14 cellular contexts compared by ENCODE assay signal in genomic region chr14:68899033-68899603, GRCh38.
DNase-seq lines count a peak whose midpoint lies in the region; ATAC-seq, FAIRE-seq and TF ChIP-seq lines count a peak whose summit lies in the region.
"Had no signal": no experiment of that assay in that cellular context is flagged by ENCODE, and none has a peak within 500 bp of the region (broad histone marks: within the 10 kb centered on the region; RNA-seq: fewer than 3 reads in every experiment).

No MANE protein-coding gene starts in this region.

- no peak for DNase-seq in activated naive CD4-positive, alpha-beta T cell treated with anti-CD3 and anti-CD28 coated beads, Interleukin-2, amount 50 U/mL, for 16 hours
- DNase-seq in astrocyte (ENCODE audit: low read depth) (no peak), aorta (peak in 1 of 2 donors; percentile 43), nucleus accumbens (lab: John Stamatoyannopoulos, UW) (no peak), kidney glomerular epithelial cell (lab: John Stamatoyannopoulos, UW) (no peak)
- no peak for DNase-seq in naive thymus-derived CD4-positive, alpha-beta T cell
- DNase-seq in central memory CD4-positive, alpha-beta T cell = no peak
- DNase-seq: activated CD4-positive, alpha-beta T cell treated with anti-CD3 and anti-CD28 coated beads for 48 hours; erythroblast; NCI-H1930; retina had no signal

- peaks cover 92% of the 10 kb centered on the region for H3K79me2 ChIP-seq in astrocyte (ENCODE audit: insufficient read depth, low read length)

- peaks cover 99% of the 10 kb centered on the region for H4K20me1 ChIP-seq in astrocyte (ENCODE audit: insufficient read depth, low read length)

- H3K27me3 ChIP-seq in astrocyte (ENCODE audit: insufficient read depth, low read length) (no peaks in the 10 kb centered on the region), aorta (ENCODE audit: control insufficient read depth in 1 of 2, insufficient read depth in 2 of 2, low read length in 1 of 2) (no peaks in the 10 kb centered on the region)
- no peaks in the 10 kb centered on the region for H3K27me3 ChIP-seq in naive thymus-derived CD4-positive, alpha-beta T cell (ENCODE audit: control insufficient read depth in 2 of 2, insufficient read depth in 2 of 2, low read length in 2 of 2)

- H3K4me1 ChIP-seq in astrocyte (ENCODE audit: insufficient read depth, low read length) = peaks cover 22% of the 10 kb centered on the region
- H3K4me1 ChIP-seq in naive thymus-derived CD4-positive, alpha-beta T cell (ENCODE audit: control insufficient read depth in 2 of 2, insufficient read depth in 2 of 2, low read length in 2 of 2) = no peaks in the 10 kb centered on the region
- H3K4me1 ChIP-seq in aorta (ENCODE audit: control insufficient read depth in 1 of 2, insufficient read depth in 2 of 2, low read length in 2 of 2) = no peaks in the 10 kb centered on the region

- peaks cover 11% of the 10 kb centered on the region for H3K36me3 Mint-ChIP-seq in activated naive CD4-positive, alpha-beta T cell treated with anti-CD3 and anti-CD28 coated beads, Interleukin-2, amount 50 U/mL, for 24 hours
- H3K36me3 Mint-ChIP-seq in astrocyte (ENCODE audit: low read depth, unreplicated experiment) = peaks cover 57% of the 10 kb centered on the region
- peaks cover 4 to 62% (median 15%) of the 10 kb centered on the region in 5 donors for H3K36me3 Mint-ChIP-seq in naive thymus-derived CD4-positive, alpha-beta T cell

- CTCF ChIA-PET in naive thymus-derived CD4-positive, alpha-beta T cell (lab: Charles Lee) = interaction anchor here (0.5 kb wide), 1 partner anchor 205 kb away, joined by 4 read pairs; no protein-coding TSS in a partner anchor

- H3K4me3 ChIP-seq in astrocyte (ENCODE audit: insufficient read depth, low read depth, low read length) (no peak overlapping the region), aorta (ENCODE audit: low read length in 2 of 2) (no peak overlapping the region)
- H3K4me3 ChIP-seq in naive thymus-derived CD4-positive, alpha-beta T cell (ENCODE audit: low read length) = no peak overlapping the region

- H3K27ac ChIP-seq in astrocyte (ENCODE audit: low read depth, low read length) = peak overlapping the region; percentile 61
- H3K27ac ChIP-seq in naive thymus-derived CD4-positive, alpha-beta T cell (ENCODE audit: low read depth, low read length) = peak overlapping the region; percentile 27
- peak overlapping the region; percentile 25 to 62 for H3K27ac ChIP-seq in aorta (ENCODE audit: low read depth in 1 of 2, low read length in 2 of 2)
- H3K27ac ChIP-seq: KMS-11 had no signal

- peaks cover 24% of the 10 kb centered on the region for H3K4me1 Mint-ChIP-seq in activated naive CD4-positive, alpha-beta T cell treated with anti-CD3 and anti-CD28 coated beads, Interleukin-2, amount 50 U/mL, for 24 hours
- H3K4me1 Mint-ChIP-seq in astrocyte (ENCODE audit: low read depth, unreplicated experiment) = peaks cover 64% of the 10 kb centered on the region
- H3K4me1 Mint-ChIP-seq in naive thymus-derived CD4-positive, alpha-beta T cell = peaks cover 17 to 28% (median 22%) of the 10 kb centered on the region in 7 donors

- peak overlapping the region; percentile 38 for H3K9ac ChIP-seq in astrocyte (ENCODE audit: low read length)
- H3K9ac ChIP-seq: KMS-11 had no signal

- no peak overlapping the region for H3K4me2 ChIP-seq in astrocyte (ENCODE audit: low read length)
- H3K4me2 ChIP-seq: KMS-11 had no signal

- peak; percentile 63 for ATAC-seq in naive thymus-derived CD4-positive, alpha-beta T cell
- peak; percentile 1 for ATAC-seq in aorta (ENCODE audit: low FRiP score)

- no peak for FAIRE-seq in astrocyte (lab: Jason Lieb, UNC)

- H3K27me3 Mint-ChIP-seq in activated naive CD4-positive, alpha-beta T cell treated with anti-CD3 and anti-CD28 coated beads, Interleukin-2, amount 50 U/mL, for 24 hours = no peaks in the 10 kb centered on the region
- no peaks in the 10 kb centered on the region for H3K27me3 Mint-ChIP-seq in astrocyte (ENCODE audit: low read depth, unreplicated experiment)
- H3K27me3 Mint-ChIP-seq in naive thymus-derived CD4-positive, alpha-beta T cell = no peaks in the 10 kb centered on the region
- H3K27me3 Mint-ChIP-seq: type B pancreatic cell had no signal

- no peak for TF ChIP-seq CTCF in astrocyte (IDR thresholded peaks at IDR 0.05; ENCODE audit: insufficient read depth, low read depth, low read length)

- 84 to 95% methylated on average over 1 of the region's 1 CpG for WGBS in aorta, 2 donors

- peaks cover 81% of the 10 kb centered on the region for H3K36me3 ChIP-seq in astrocyte (ENCODE audit: insufficient read depth, low read length)
- H3K36me3 ChIP-seq in naive thymus-derived CD4-positive, alpha-beta T cell (ENCODE audit: control insufficient read depth in 2 of 3, insufficient read depth in 3 of 3, low read length in 3 of 3) = peaks cover 0 to 98% (median 32%) of the 10 kb centered on the region in 3 experiments
- peaks cover under 1 to 12% of the 10 kb centered on the region in 2 donors for H3K36me3 ChIP-seq in aorta (ENCODE audit: control insufficient read depth in 1 of 2, insufficient read depth in 2 of 2, low read length in 1 of 2)

- H3K9me3 ChIP-seq in astrocyte (ENCODE audit: insufficient read depth, low read depth, low read length) (no peaks in the 10 kb centered on the region), aorta (ENCODE audit: control insufficient read depth, low read length) (no peaks in the 10 kb centered on the region)
- H3K9me3 ChIP-seq in naive thymus-derived CD4-positive, alpha-beta T cell (ENCODE audit: control insufficient read depth in 2 of 3, low read length in 3 of 3) = no peaks in the 10 kb centered on the region

- intact Hi-C loops in naive thymus-derived CD4-positive, alpha-beta T cell (cut with micrococcal nuclease) = no loop called here
- intact Hi-C loops in aorta (cut with DNase I) = no loop called here

- H3K9me3 Mint-ChIP-seq in activated naive CD4-positive, alpha-beta T cell treated with anti-CD3 and anti-CD28 coated beads, Interleukin-2, amount 50 U/mL, for 24 hours = no peaks in the 10 kb centered on the region
- H3K9me3 Mint-ChIP-seq in astrocyte (ENCODE audit: unreplicated experiment) = no peaks in the 10 kb centered on the region
- H3K9me3 Mint-ChIP-seq in naive thymus-derived CD4-positive, alpha-beta T cell = peaks cover 0 to 7% (median 0%) of the 10 kb centered on the region in 11 donors
- H3K9me3 Mint-ChIP-seq: type B pancreatic cell had no signal

- H3K4me3 Mint-ChIP-seq in activated naive CD4-positive, alpha-beta T cell treated with anti-CD3 and anti-CD28 coated beads, Interleukin-2, amount 50 U/mL, for 24 hours = no peak overlapping the region
- peak overlapping the region; percentile 76 for H3K4me3 Mint-ChIP-seq in astrocyte (ENCODE audit: unreplicated experiment)
- peak overlapping the region in 2 of 10 donors; percentile 30 to 36 for H3K4me3 Mint-ChIP-seq in naive thymus-derived CD4-positive, alpha-beta T cell
- H3K4me3 Mint-ChIP-seq: type B pancreatic cell had no signal

- peak overlapping the region; percentile 8 for H3K27ac Mint-ChIP-seq in activated naive CD4-positive, alpha-beta T cell treated with anti-CD3 and anti-CD28 coated beads, Interleukin-2, amount 50 U/mL, for 24 hours
- H3K27ac Mint-ChIP-seq in astrocyte (ENCODE audit: unreplicated experiment) = peak overlapping the region; percentile 91
- H3K27ac Mint-ChIP-seq in naive thymus-derived CD4-positive, alpha-beta T cell = peak overlapping the region; percentile 34 to 92 (median 85)
- H3K27ac Mint-ChIP-seq: type B pancreatic cell had no signal

- no peak overlapping the region for H2AFZ ChIP-seq in astrocyte (ENCODE audit: low read depth, low read length)

- POLR2A ChIA-PET in naive thymus-derived CD4-positive, alpha-beta T cell (lab: Charles Lee) = no interaction called here

Comparison
In these comparisons a context has a peak if more than half of its experiments do, and no peak if none do; other contexts are left out.
1. H3K27ac Mint-ChIP-seq: peak in every context shown above with its lines; median percentile 91 in astrocyte; 85 in naive thymus-derived CD4-positive, alpha-beta T cell; 8 in activated naive CD4-positive, alpha-beta T cell treated with anti-CD3 and anti-CD28 coated beads, Interleukin-2, amount 50 U/mL, for 24 hours.